Comparison of ENCODE assay signal across 20 cellular contexts in genomic region chr2:24950100-24950499, GRCh38. TPM values are rescaled to one million over a fixed set of nuclear protein-coding genes. Genes with fewer than 3 reads are reported as not detected.
DNase-seq lines count a peak whose midpoint lies in the region; ATAC-seq, FAIRE-seq and TF ChIP-seq lines count a peak whose summit lies in the region.
"Had no signal": no experiment of that assay in that cellular context is flagged by ENCODE, and none has a peak within 500 bp of the region (broad histone marks: within the 10 kb centered on the region; RNA-seq: fewer than 3 reads in every experiment).

No MANE protein-coding gene starts in this region.

- CTCF ChIA-PET in HepG2 (lab: Yijun Ruan, JAX; ENCODE audit: low intra/inter-chr PET ratio, low total read pairs) (no interaction called here), IMR-90 (lab: Yijun Ruan, JAX) (no interaction called here)

- H3K9me3 ChIP-seq in HepG2 (ENCODE audit: low read length) (peaks cover 1% of the 10 kb centered on the region; the same call in 1 of the 2 replicates), right lobe of liver (no peaks in the 10 kb centered on the region), IMR-90 (ENCODE audit: control insufficient read depth, insufficient read depth, low read length) (no peaks in the 10 kb centered on the region)

- H3K4ac ChIP-seq in IMR-90 (ENCODE audit: low read depth, low read length) = no peak overlapping the region

- in situ Hi-C loops in HepG2 (cut with HindIII; ENCODE audit: extremely low pct_ligation_motif_present, low pct_unique_long_range_greater_than_20kb) (no loop called here), IMR-90 (cut with MboI; ENCODE audit: low sequenced_read_pairs) (no loop called here)

- no peaks in the 10 kb centered on the region; a peak in 1 of 4 replicates for H3K79me1 ChIP-seq in IMR-90 (ENCODE audit: low read depth in 1 of 2, low read length in 2 of 2)

- H2AK9ac ChIP-seq in IMR-90 (replicated peaks; ENCODE audit: low read depth, low read length, poor library complexity) = no peak overlapping the region

- H2AFZ ChIP-seq in HepG2 (ENCODE audit: low read length) = no peak overlapping the region
- H2AFZ ChIP-seq in IMR-90 (replicated peaks; ENCODE audit: low read length, poor library complexity) = no peak overlapping the region

- dilution Hi-C loops in IMR-90 (cut with HindIII; ENCODE audit: low sequenced_read_pairs, unreplicated experiment) = no loop called here

- POLR2A ChIA-PET in HepG2 (lab: Yijun Ruan, JAX) = no interaction called here
- POLR2A ChIA-PET in IMR-90 (lab: Charles Lee; ENCODE audit: unreplicated experiment) = no interaction called here

- FAIRE-seq in HepG2 (lab: Jason Lieb, UNC) = no peak
- FAIRE-seq: D721Med, G401.6, GM12891, GM19239 had no signal

- H3K14ac ChIP-seq in IMR-90 (replicated peaks; ENCODE audit: low read depth, low read length) = no peak overlapping the region

- no peaks in the 10 kb centered on the region for H3K27me3 Mint-ChIP-seq in nephron progenitor cell (ENCODE audit: low read depth, poor library complexity)
- H3K27me3 Mint-ChIP-seq: CD4-positive, alpha-beta T cell had no signal

- H4K20me1 ChIP-seq in HepG2 (ENCODE audit: insufficient read depth, low read length) (no peaks in the 10 kb centered on the region; the same call in 1 of the 2 replicates), IMR-90 (ENCODE audit: insufficient read depth, low read length) (no peaks in the 10 kb centered on the region)
- H4K20me1 ChIP-seq: BLaER1 treated with 17β-estradiol and CSF1 and Interleukin-3, amounts not matched to agents 10 nM and 100 nM had no signal

- WGBS in HepG2 (ENCODE audit: low lambda C conversion rate) = 95% methylated on average over 7 of the region's 7 CpGs
- WGBS in right lobe of liver (ENCODE audit: insufficient coverage, low coverage, low lambda C conversion rate, missing lambda C conversion rate) = 96% methylated on average over 7 of the region's 7 CpGs
- WGBS in IMR-90 (ENCODE audit: extremely low coverage in 2 of 2, insufficient read length in 1 of 2), 2 experiments = no CpG with 5 or more reads among the region's 7 CpGs

- H2BK5ac ChIP-seq in IMR-90 (ENCODE audit: low read depth, low read length, poor library complexity, severe bottlenecking) = no peak overlapping the region

- no peak for ATAC-seq in HepG2
- no peak for ATAC-seq in right lobe of liver
- no peak for ATAC-seq in IMR-90 (ENCODE audit: low read depth)
- ATAC-seq in HG02588 (IDR thresholded peaks at IDR 0.05; ENCODE audit: unreplicated experiment) = no peak
- no peak for ATAC-seq in HG03095 (IDR thresholded peaks at IDR 0.05; ENCODE audit: unreplicated experiment)
- ATAC-seq: CD8-positive, alpha-beta T cell had no signal

- no peak overlapping the region for H2BK120ac ChIP-seq in IMR-90 (ENCODE audit: low read depth, low read length)

- H3K36me3 ChIP-seq in HepG2 (replicated peaks in 1 of 2; ENCODE audit: control insufficient read depth in 1 of 2, insufficient read depth in 2 of 2, low read length in 2 of 2) (peaks cover 4 to 43% of the 10 kb centered on the region in 2 experiments), right lobe of liver (peaks cover 0 to 48% (median 3%) of the 10 kb centered on the region in 4 donors), IMR-90 (ENCODE audit: control insufficient read depth, insufficient read depth, low read length) (peaks cover 14% of the 10 kb centered on the region)

- H2AK5ac ChIP-seq in IMR-90 (ENCODE audit: low read depth, low read length) = no peak overlapping the region

- H3K9me1 ChIP-seq in IMR-90 (ENCODE audit: insufficient read depth, low read length) = peaks cover 3% of the 10 kb centered on the region; the same call in 1 of the 2 replicates

- H3K4me3 Mint-ChIP-seq in nephron progenitor cell = no peak overlapping the region
- H3K4me3 Mint-ChIP-seq: CD4-positive, alpha-beta T cell; CD8-positive, alpha-beta T cell had no signal

- H3K4me3 ChIP-seq in HepG2 (replicated peaks in 1 of 3; ENCODE audit: insufficient read depth in 1 of 3, low read depth in 2 of 3, low read length in 3 of 3) (no peak overlapping the region), right lobe of liver (no peak overlapping the region), IMR-90 (ENCODE audit: insufficient read depth, low read depth, low read length) (no peak overlapping the region)
- H3K4me3 ChIP-seq: BLaER1 treated with 17β-estradiol and CSF1 and Interleukin-3, amounts not matched to agents 10 nM and 100 nM had no signal

- no peak overlapping the region for H4K8ac ChIP-seq in IMR-90 (ENCODE audit: low read depth in 2 of 2, low read length in 2 of 2)

- no peak for TF ChIP-seq POLR2A in HepG2 (IDR thresholded peaks at IDR 0.05; ENCODE audit: insufficient read depth in 1 of 2, low read depth in 2 of 2, low read length in 2 of 2)
- TF ChIP-seq POLR2A in right lobe of liver (IDR thresholded peaks at IDR 0.05) = no peak
- TF ChIP-seq POLR2A in IMR-90 (IDR thresholded peaks at IDR 0.05; ENCODE audit: low read depth, low read length) = no peak

- DNase-seq in HepG2 (ENCODE audit: low spot score) = no peak
- no peak for DNase-seq in right lobe of liver
- no peak for DNase-seq in IMR-90
- DNase-seq in nephron progenitor cell = no peak
- DNase-seq: ACHN; Caco-2; Calu3; CD4-positive, alpha-beta T cell; CD8-positive, alpha-beta T cell; DMS79 treated with DMSO at 0.1 percent for 48 hours; GF-D8 had no signal

- no peak overlapping the region for H4K91ac ChIP-seq in IMR-90 (ENCODE audit: insufficient read depth, low read depth, low read length)

- H3K79me2 ChIP-seq in HepG2 (ENCODE audit: insufficient read depth, low read length) = no peaks in the 10 kb centered on the region

- H3K4me1 ChIP-seq in HepG2 (ENCODE audit: insufficient read depth, low read length) (no peaks in the 10 kb centered on the region), right lobe of liver (no peaks in the 10 kb centered on the region), IMR-90 (ENCODE audit: control insufficient read depth, insufficient read depth, low read length) (peaks cover 7% of the 10 kb centered on the region; the same call in 1 of the 2 replicates)
- H3K4me1 ChIP-seq: Caco-2 had no signal

- H3K27me3 ChIP-seq in HepG2 (ENCODE audit: control insufficient read depth in 1 of 2, insufficient read depth in 2 of 2, low read length in 2 of 2) (no peaks in the 10 kb centered on the region), right lobe of liver (no peaks in the 10 kb centered on the region), IMR-90 (ENCODE audit: control insufficient read depth, insufficient read depth, low read length) (no peaks in the 10 kb centered on the region)
- H3K27me3 ChIP-seq: BLaER1 treated with 17β-estradiol and CSF1 and Interleukin-3, amounts not matched to agents 10 nM and 100 nM had no signal

- peaks cover 16% of the 10 kb centered on the region for H3K4me1 Mint-ChIP-seq in nephron progenitor cell

- BruUV-seq in HepG2 (replicated peaks; lab: Mats Ljungman, UMichigan) (no TSS peak), IMR-90 (replicated peaks; lab: Mats Ljungman, UMichigan) (no TSS peak)

- H3K27ac ChIP-seq in HepG2 (ENCODE audit: extremely low read length, insufficient read depth, low read length) (no peak overlapping the region), right lobe of liver (no peak overlapping the region), IMR-90 (ENCODE audit: insufficient read depth, low read length) (no peak overlapping the region)
- H3K27ac ChIP-seq: 22Rv1; BLaER1 treated with 17β-estradiol and CSF1 and Interleukin-3, amounts not matched to agents 10 nM and 100 nM; C4-2B had no signal

- no peak overlapping the region for H3K23ac ChIP-seq in IMR-90 (ENCODE audit: low read depth, low read length)

- H2BK20ac ChIP-seq in IMR-90 (ENCODE audit: low read depth, low read length) = no peak overlapping the region

- H3K36me3 Mint-ChIP-seq in nephron progenitor cell (ENCODE audit: low read depth) = peaks cover 65% of the 10 kb centered on the region

- no peak overlapping the region for H2BK15ac ChIP-seq in IMR-90 (ENCODE audit: low read depth, low read length)

- intact Hi-C loops in HepG2 (cut with micrococcal nuclease; ENCODE audit: unreplicated experiment) = no loop called here
- intact Hi-C loops in right lobe of liver (cut with DNase I) = no loop called here
- intact Hi-C loops in IMR-90 (cut with micrococcal nuclease) = no loop called here

- TF ChIP-seq EP300 in HepG2 (IDR thresholded peaks at IDR 0.05; ENCODE audit: low read depth in 2 of 2, low read length in 2 of 2) = no peak
- no peak for TF ChIP-seq EP300 in HepG2 (CRISPR knock-in tag; IDR thresholded peaks at IDR 0.05; ENCODE audit: borderline replicate concordance)

- no peak overlapping the region for H3K4me2 ChIP-seq in HepG2 (ENCODE audit: low read depth, low read length)
- H3K4me2 ChIP-seq in IMR-90 (ENCODE audit: low read depth, low read length) = no peak overlapping the region
- H3K4me2 ChIP-seq: BLaER1 treated with 17β-estradiol and CSF1 and Interleukin-3, amounts not matched to agents 10 nM and 100 nM had no signal

- no peak overlapping the region for H3K56ac ChIP-seq in IMR-90 (ENCODE audit: extremely low read depth, insufficient read depth, low read length)

- peak overlapping the region; percentile 10 for H3K27ac Mint-ChIP-seq in nephron progenitor cell
- H3K27ac Mint-ChIP-seq: CD4-positive, alpha-beta T cell; CD8-positive, alpha-beta T cell had no signal

- H3K9me3 Mint-ChIP-seq in nephron progenitor cell = peaks cover 13% of the 10 kb centered on the region
- H3K9me3 Mint-ChIP-seq: CD4-positive, alpha-beta T cell had no signal

- H3K18ac ChIP-seq in IMR-90 (ENCODE audit: low read depth, low read length) = no peak overlapping the region

- H4K5ac ChIP-seq in IMR-90 (ENCODE audit: low read depth, low read length) = no peak overlapping the region

- H3K9ac ChIP-seq in HepG2 (ENCODE audit: insufficient read depth, low read depth, low read length) (no peak overlapping the region), IMR-90 (ENCODE audit: low read depth, low read length) (no peak overlapping the region)
- H3K9ac ChIP-seq: BLaER1 treated with 17β-estradiol and CSF1 and Interleukin-3, amounts not matched to agents 10 nM and 100 nM had no signal

- TF ChIP-seq CTCF in HepG2 (CRISPR knock-in tag; IDR thresholded peaks at IDR 0.05) (no peak), right lobe of liver (IDR thresholded peaks at IDR 0.05) (no peak), IMR-90 (conservative IDR thresholded peaks at IDR 0.05; ENCODE audit: low read depth, low read length) (no peak), nephron progenitor cell (IDR thresholded peaks at IDR 0.05) (no peak)

- TF ChIP-seq RAD21 in HepG2 (CRISPR knock-in tag; IDR thresholded peaks at IDR 0.05) (no peak), IMR-90 (IDR thresholded peaks at IDR 0.05; ENCODE audit: low read length) (no peak)

RNA-seq across cellular contexts. Expression of gene DNAJC27, which starts 21.7 kb away (rescaled TPM):
- total RNA-seq in HepG2 (2016; rRNA removed; fragmentation: Illumina TruSeq; extraction: Trizol) (2.3 and 3.1 TPM in 2 replicates), right lobe of liver (1 to 10 TPM; 1.1 to 2.1 (median 1.7) TPM), IMR-90 (2012; rRNA removed) (2.0 and 2.8 TPM in 2 replicates)
- total RNA-seq in HepG2 (2016; cell fraction: cytosol; rRNA removed; fragmentation: Illumina TruSeq; extraction: Trizol; ENCODE audit: low read depth) = 0.79 and 1.5 TPM in 2 replicates
- total RNA-seq in HepG2 (2016; cell fraction: insoluble cytoplasmic fraction; rRNA removed; fragmentation: Illumina TruSeq; extraction: Trizol) = 2.2 and 3.0 TPM in 2 replicates
- total RNA-seq in HepG2 (2016; cell fraction: membrane; rRNA removed; fragmentation: Illumina TruSeq; extraction: Trizol) = 1.4 and 1.5 TPM in 2 replicates
- 7.0 and 8.0 TPM in 2 replicates for total RNA-seq in HepG2 (2016; cell fraction: nucleus; rRNA removed; fragmentation: Illumina TruSeq; extraction: Trizol)
- polyA plus RNA-seq in HepG2 (2011; rRNA removed) (3.7 TPM in 2 replicates), IMR-90 (2012; rRNA removed) (1.3 and 1.6 TPM in 2 replicates)
- polyA plus RNA-seq in HepG2 (2011; cell fraction: cytosol; rRNA removed) = 1.2 and 1.8 TPM in 2 replicates
- polyA plus RNA-seq in HepG2 (2011; cell fraction: nucleus; rRNA removed) = 6.6 and 7.5 TPM in 2 replicates
- 3.3 and 3.4 TPM in 2 replicates for polyA plus RNA-seq in HepG2 (2012)
- 0.52 and 1.00 TPM in 2 replicates for polyA plus RNA-seq in HepG2 (2016; cell fraction: cytosol; fragmentation: Illumina TruSeq; extraction: Trizol; ENCODE audit: low read depth)
- polyA plus RNA-seq in HepG2 (2016; cell fraction: insoluble cytoplasmic fraction; fragmentation: Illumina TruSeq; extraction: Trizol; ENCODE audit: low read depth) = 1.5 and 1.7 TPM in 2 replicates
- polyA plus RNA-seq in HepG2 (2016; cell fraction: membrane; fragmentation: Illumina TruSeq; extraction: Trizol; ENCODE audit: low read depth) = 1.0 TPM in 2 replicates
- polyA plus RNA-seq in HepG2 (2016; cell fraction: nucleus; fragmentation: Illumina TruSeq; extraction: Trizol; ENCODE audit: insufficient read depth, low read depth) = 5.5 and 6.3 TPM in 2 replicates
- polyA minus RNA-seq in HepG2 (2011; rRNA and poly(A)+ RNA removed; ENCODE audit: low replicate concordance) = 2.1 and 3.3 TPM in 2 replicates
- polyA minus RNA-seq in HepG2 (2011; cell fraction: cytosol; rRNA and poly(A)+ RNA removed) = 1.2 and 1.5 TPM in 2 replicates
- 18.9 and 22.9 TPM in 2 replicates for polyA minus RNA-seq in HepG2 (2011; cell fraction: nucleus; rRNA and poly(A)+ RNA removed)
- polyA plus RNA-seq in IMR-90 (2012; cell fraction: cytosol; rRNA removed) = 0.29 and 0.40 TPM in 2 replicates
- polyA plus RNA-seq in IMR-90 (2012; cell fraction: nucleus; rRNA removed; ENCODE audit: low replicate concordance) = 0.67 and 4.9 TPM in 2 replicates

RNA-seq across cellular contexts. Expression of gene ADCY3, which starts 30.1 kb away (rescaled TPM):
- total RNA-seq in HepG2 (2016; rRNA removed; fragmentation: Illumina TruSeq; extraction: Trizol) (0.11 TPM in 1 of 2 replicates, not detected in the other), right lobe of liver (1 to 10 TPM; 2.2 to 7.0 (median 5.6) TPM), IMR-90 (2012; rRNA removed) (16.4 and 17.4 TPM in 2 replicates)
- not detected in 2 replicates for total RNA-seq in HepG2 (2016; cell fraction: cytosol; rRNA removed; fragmentation: Illumina TruSeq; extraction: Trizol; ENCODE audit: low read depth)
- 0.13 and 0.21 TPM in 2 replicates for total RNA-seq in HepG2 (2016; cell fraction: insoluble cytoplasmic fraction; rRNA removed; fragmentation: Illumina TruSeq; extraction: Trizol)
- 0.21 TPM in 1 of 2 replicates, not detected in the other for total RNA-seq in HepG2 (2016; cell fraction: membrane; rRNA removed; fragmentation: Illumina TruSeq; extraction: Trizol)
- total RNA-seq in HepG2 (2016; cell fraction: nucleus; rRNA removed; fragmentation: Illumina TruSeq; extraction: Trizol) = not detected in 2 replicates
- polyA plus RNA-seq in HepG2 (2011; rRNA removed) (0.40 and 0.61 TPM in 2 replicates), IMR-90 (2012; rRNA removed) (46.1 and 50.4 TPM in 2 replicates)
- 0.10 and 0.42 TPM in 2 replicates for polyA plus RNA-seq in HepG2 (2011; cell fraction: cytosol; rRNA removed)
- 1.8 and 2.6 TPM in 2 replicates for polyA plus RNA-seq in HepG2 (2011; cell fraction: nucleus; rRNA removed)
- polyA plus RNA-seq in HepG2 (2012) = 0.12 and 0.13 TPM in 2 replicates
- not detected in 2 replicates for polyA plus RNA-seq in HepG2 (2016; cell fraction: cytosol; fragmentation: Illumina TruSeq; extraction: Trizol; ENCODE audit: low read depth)
- polyA plus RNA-seq in HepG2 (2016; cell fraction: insoluble cytoplasmic fraction; fragmentation: Illumina TruSeq; extraction: Trizol; ENCODE audit: low read depth) = not detected in 2 replicates
- polyA plus RNA-seq in HepG2 (2016; cell fraction: membrane; fragmentation: Illumina TruSeq; extraction: Trizol; ENCODE audit: low read depth) = 0.36 TPM in 1 of 2 replicates, not detected in the other
- polyA plus RNA-seq in HepG2 (2016; cell fraction: nucleus; fragmentation: Illumina TruSeq; extraction: Trizol; ENCODE audit: insufficient read depth, low read depth) = not detected in 2 replicates
- 1.3 and 222 TPM in 2 replicates for polyA minus RNA-seq in HepG2 (2011; rRNA and poly(A)+ RNA removed; ENCODE audit: low replicate concordance)
- 1.1 and 1.8 TPM in 2 replicates for polyA minus RNA-seq in HepG2 (2011; cell fraction: cytosol; rRNA and poly(A)+ RNA removed)
- polyA minus RNA-seq in HepG2 (2011; cell fraction: nucleus; rRNA and poly(A)+ RNA removed) = 0.77 and 1.2 TPM in 2 replicates
- polyA plus RNA-seq in IMR-90 (2012; cell fraction: cytosol; rRNA removed) = 52.5 and 55.2 TPM in 2 replicates
- 83.7 and 123 TPM in 2 replicates for polyA plus RNA-seq in IMR-90 (2012; cell fraction: nucleus; rRNA removed; ENCODE audit: low replicate concordance)
